7 cellular contexts compared by ENCODE assay signal in genomic region chr16:528111-529011, GRCh38. TPM values are rescaled to one million over a fixed set of nuclear protein-coding genes. Genes with fewer than 3 reads are reported as not detected.
DNase-seq lines count a peak whose midpoint lies in the region; ATAC-seq, FAIRE-seq and TF ChIP-seq lines count a peak whose summit lies in the region.

No MANE protein-coding gene starts in this region.

- CTCF ChIA-PET in GM12878 (lab: Yijun Ruan, JAX) (no interaction called here), GM10248 (lab: Yijun Ruan, JAX) (interaction anchor here (1.0 kb wide), 1 partner anchor 57 kb away, joined by 4 read pairs; no protein-coding TSS in a partner anchor)

- H3K27ac ChIP-seq in SJCRH30 (peak overlapping the region; percentile 76), GM12878 (ENCODE audit: control insufficient read depth, insufficient read depth) (peak overlapping the region; percentile 91), left lung (peak overlapping the region; percentile 59 to 83)

- DNase-seq in SJCRH30 = peak; percentile 43 to 53
- DNase-seq in GM12878 (ENCODE audit: low read depth, low spot score) = no peak
- DNase-seq in left lung = peak in 1 of 2 donors; percentile 58
- DNase-seq in stimulated activated naive B cell treated with anti-CD40 and anti-IgM and Interleukin-4, amounts not matched to agents 10 μg/mL and 1 μg/mL and 100 μg/mL, for 72 hours = no peak
- no peak for DNase-seq in GM10248 (ENCODE audit: extremely low spot score)

- H3K4me1 ChIP-seq in SJCRH30 (peaks cover 16% of the 10 kb centered on the region), GM12878 (ENCODE audit: control insufficient read depth, insufficient read depth, low read length) (peaks cover 29% of the 10 kb centered on the region), left lung (peaks cover 21 to 47% of the 10 kb centered on the region in 2 donors)

- H4K20me1 ChIP-seq in GM12878 (ENCODE audit: control insufficient read depth, insufficient read depth) = no peaks in the 10 kb centered on the region; the same call in 1 of the 2 replicates

- H3K9ac ChIP-seq in GM12878 (ENCODE audit: control insufficient read depth, insufficient read depth, low read length) = peak overlapping the region; percentile 86

- intact Hi-C loops in GM12878 (cut with micrococcal nuclease; ENCODE audit: unreplicated experiment) = loop anchor here (5.0 kb wide), 2 partner anchors 39 to 109 kb away; partner anchors contain the start of genes METTL26, NHLRC4 and PIGQ
- intact Hi-C loops in left lung (cut with DNase I) = no loop called here

- RAD21 ChIA-PET in GM12878 (lab: Charles Lee; ENCODE audit: unreplicated experiment) = interaction anchor here (0.6 to 1.2 kb wide), 2 partner anchors 108 to 146 kb away, joined by 4 read pairs; partner anchors contain the start of gene METTL26

- no peak for TF ChIP-seq RAD21 in GM12878 (IDR thresholded peaks at IDR 0.05; ENCODE audit: insufficient read depth, low read depth, low read length)

- no peak for FAIRE-seq in GM12878 (lab: Jason Lieb, UNC)

- no peak for TF ChIP-seq EP300 in GM12878 (IDR thresholded peaks at IDR 0.05; ENCODE audit: borderline replicate concordance in 1 of 2, control insufficient read depth in 1 of 2, low read depth in 2 of 2, low read length in 2 of 2)

- in situ Hi-C loops in GM12878 (cut with MboI) = no loop called here

- peak overlapping the region; percentile 96 for H3K4me3 ChIP-seq in SJCRH30
- peak overlapping the region; percentile 96 for H3K4me3 ChIP-seq in GM12878
- peak overlapping the region; percentile 61 to 88 for H3K4me3 ChIP-seq in left lung

- H3K36me3 ChIP-seq in SJCRH30 (no peaks in the 10 kb centered on the region), GM12878 (ENCODE audit: control insufficient read depth in 2 of 2, insufficient read depth in 2 of 2, low read length in 1 of 2) (peaks cover 0 to 4% of the 10 kb centered on the region in 2 experiments; a peak in 3 of 4 replicates), left lung (peaks cover 0 to 8% of the 10 kb centered on the region in 2 donors)

- H2AFZ ChIP-seq in GM12878 (ENCODE audit: control insufficient read depth, low read depth, low read length) = peak overlapping the region; percentile 21; the same call in 1 of the 2 replicates

- H3K36me3 Mint-ChIP-seq in stimulated activated naive B cell treated with anti-CD40 and anti-IgM and Interleukin-4, amounts not matched to agents 10 μg/mL and 1 μg/mL and 100 μg/mL, for 72 hours = peaks cover 11 to 13% of the 10 kb centered on the region in 2 donors

- H3K9me3 ChIP-seq in SJCRH30 (replicated peaks) (no peaks in the 10 kb centered on the region), GM12878 (replicated peaks; ENCODE audit: control insufficient read depth, insufficient read depth, low read length) (no peaks in the 10 kb centered on the region), left lung (no peaks in the 10 kb centered on the region)

- TF ChIP-seq POLR2A in GM12878 (IDR thresholded peaks at IDR 0.05; ENCODE audit: low read depth, low read length) = no peak; the same call in 1 of the 2 replicates

- H3K27me3 Mint-ChIP-seq in stimulated activated naive B cell treated with anti-CD40 and anti-IgM and Interleukin-4, amounts not matched to agents 10 μg/mL and 1 μg/mL and 100 μg/mL, for 72 hours = no peaks in the 10 kb centered on the region

- H3K79me2 ChIP-seq in GM12878 (ENCODE audit: control insufficient read depth, insufficient read depth, low read length) = peaks cover 64% of the 10 kb centered on the region

- SMC1A ChIA-PET in GM12878 (lab: Charles Lee; ENCODE audit: uncharacterized antibody, unreplicated experiment) = no interaction called here

- H3K4me3 Mint-ChIP-seq in stimulated activated naive B cell treated with anti-CD40 and anti-IgM and Interleukin-4, amounts not matched to agents 10 μg/mL and 1 μg/mL and 100 μg/mL, for 72 hours = peak overlapping the region; percentile 88 to 89

- ATAC-seq in GM18502 (IDR thresholded peaks at IDR 0.05; ENCODE audit: poor library complexity, unreplicated experiment) (peak; percentile 11), HG02981 (IDR thresholded peaks at IDR 0.05; ENCODE audit: unreplicated experiment) (peak; percentile 9), GM12878 (no peak; the same call in 2 of the 3 replicates), left lung (peak; percentile 15)
- ATAC-seq in stimulated activated naive B cell treated with anti-CD40 and anti-IgM and Interleukin-4, amounts not matched to agents 10 μg/mL and 1 μg/mL and 100 μg/mL, for 72 hours (replicated peaks) = peak; percentile 3 to 4

- TF ChIP-seq CTCF in GM12878 (IDR thresholded peaks at IDR 0.05 in 2 of 3, conservative IDR thresholded peaks at IDR 0.05 in 1 of 3; ENCODE audit: control insufficient read depth in 2 of 3, extremely low read depth in 1 of 3, insufficient read depth in 1 of 3, low read depth in 3 of 3, low read length in 3 of 3) (no peak), left lung (IDR thresholded peaks at IDR 0.05) (no peak), GM10248 (IDR thresholded peaks at IDR 0.05; ENCODE audit: control extremely low read depth, extremely low read depth, low read depth, missing control alignments) (no peak)

- POLR2A ChIA-PET in GM12878 (lab: Charles Lee) = interaction anchor here (1.2 to 1.3 kb wide), 2 partner anchors 9 to 60 kb away, joined by 3 read pairs; no protein-coding TSS in a partner anchor
- POLR2A ChIA-PET in GM10248 (lab: Yijun Ruan, JAX) = no interaction called here

- H3K27ac Mint-ChIP-seq in stimulated activated naive B cell treated with anti-CD40 and anti-IgM and Interleukin-4, amounts not matched to agents 10 μg/mL and 1 μg/mL and 100 μg/mL, for 72 hours = peak overlapping the region; percentile 93

- H3K9me3 Mint-ChIP-seq in stimulated activated naive B cell treated with anti-CD40 and anti-IgM and Interleukin-4, amounts not matched to agents 10 μg/mL and 1 μg/mL and 100 μg/mL, for 72 hours = no peaks in the 10 kb centered on the region

- peaks cover 32 to 58% of the 10 kb centered on the region in 2 donors for H3K4me1 Mint-ChIP-seq in stimulated activated naive B cell treated with anti-CD40 and anti-IgM and Interleukin-4, amounts not matched to agents 10 μg/mL and 1 μg/mL and 100 μg/mL, for 72 hours

- BruUV-seq in GM12878 (replicated peaks; lab: Mats Ljungman, UMichigan) = no TSS peak

- WGBS in GM12878 (ENCODE audit: insufficient coverage, insufficient replicate concordance, low lambda C conversion rate, missing lambda C conversion rate) = 1% methylated on average over 51 of the region's 55 CpGs

- H3K27me3 ChIP-seq in SJCRH30 (no peaks in the 10 kb centered on the region), GM12878 (replicated peaks in 1 of 2; ENCODE audit: control insufficient read depth in 2 of 2, insufficient read depth in 2 of 2, low read length in 1 of 2) (no peaks in the 10 kb centered on the region), left lung (no peaks in the 10 kb centered on the region)

- peak overlapping the region; percentile 93 for H3K4me2 ChIP-seq in GM12878 (ENCODE audit: control insufficient read depth, insufficient read depth)

RNA-seq across cellular contexts. Expression of gene CAPN15, which starts 0.8 kb away (rescaled TPM):
- total RNA-seq in SJCRH30 (2014; rRNA removed; shearing (Covaris generic)) = 48.8 and 54.0 TPM in 2 replicates
- 70.5 and 96.8 TPM in 2 replicates for total RNA-seq in GM12878 (2013; cell fraction: nucleolus; rRNA removed)
- total RNA-seq in GM12878 (2014; rRNA removed) (30.3 and 35.8 TPM in 2 replicates), GM12878 (2014; rRNA removed; fragmentation: Illumina TruSeq; extraction: Trizol) (6.9 and 8.0 TPM in 2 replicates), GM12878 (2021) (66.7 and 78.5 TPM in 2 replicates), left lung (10 to 100 TPM; 33.8 to 57.2 TPM)
- polyA plus RNA-seq in GM12878 (2011; ENCODE audit: low read depth) = 4.9 TPM
- polyA plus RNA-seq in GM12878 (2011; rRNA removed) (4.4 and 12.8 TPM in 2 replicates), GM12878 (2014; fragmentation: Illumina TruSeq; extraction: Trizol) (0.62 and 3.8 TPM in 2 replicates), GM12878 (2014; fragmentation: Nextera tagmentation; extraction: Ambion mirVana) (1 to 10 TPM in 1 of 2 experiments, under 1 TPM in 1; 0.40 to 1.1 TPM), GM12878 (2014; rRNA removed) (40.2 and 48.8 TPM in 2 replicates), GM12878 (2016; fragmentation: Nextera tagmentation; extraction: Ambion mirVana) (1 to 10 TPM; 7.7 to 8.6 TPM)
- 15.5 and 29.7 TPM in 2 replicates for polyA plus RNA-seq in GM12878 (2011; cell fraction: cytosol; rRNA removed)
- 103 and 157 TPM in 2 replicates for polyA plus RNA-seq in GM12878 (2011; cell fraction: nucleus; rRNA removed)
- polyA plus RNA-seq in GM12878 (2012) = 25.2 and 27.2 TPM in 2 replicates
- 10.8 and 27.2 TPM in 2 replicates for polyA minus RNA-seq in GM12878 (2011; rRNA and poly(A)+ RNA removed)
- 25.5 and 28.9 TPM in 2 replicates for polyA minus RNA-seq in GM12878 (2011; cell fraction: cytosol; rRNA and poly(A)+ RNA removed)
- polyA minus RNA-seq in GM12878 (2011; cell fraction: nucleus; rRNA and poly(A)+ RNA removed) = 14.6 and 33.4 TPM in 2 replicates

RNA-seq across cellular contexts. Expression of gene PRR35, which starts 31.8 kb away (rescaled TPM):
- total RNA-seq in SJCRH30 (2014; rRNA removed; shearing (Covaris generic)) = not detected in 2 replicates
- not detected in 2 replicates for total RNA-seq in GM12878 (2013; cell fraction: nucleolus; rRNA removed)
- total RNA-seq in GM12878 (2014; rRNA removed) = not detected in 2 replicates
- total RNA-seq in GM12878 (2014; rRNA removed; fragmentation: Illumina TruSeq; extraction: Trizol) = not detected in 2 replicates
- total RNA-seq in GM12878 (2021) = not detected in 2 replicates
- polyA plus RNA-seq in GM12878 (2011; ENCODE audit: low read depth) = not detected
- polyA plus RNA-seq in GM12878 (2011; rRNA removed) = not detected in 2 replicates
- not detected in 2 replicates for polyA plus RNA-seq in GM12878 (2011; cell fraction: cytosol; rRNA removed)
- not detected in 2 replicates for polyA plus RNA-seq in GM12878 (2011; cell fraction: nucleus; rRNA removed)
- polyA plus RNA-seq in GM12878 (2012) = not detected in 2 replicates
- polyA plus RNA-seq in GM12878 (2014; fragmentation: Illumina TruSeq; extraction: Trizol) = not detected in 2 replicates
- not detected for polyA plus RNA-seq in GM12878 (2014; fragmentation: Nextera tagmentation; extraction: Ambion mirVana)
- polyA plus RNA-seq in GM12878 (2014; rRNA removed) = not detected in 2 replicates
- polyA plus RNA-seq in GM12878 (2016; fragmentation: Nextera tagmentation; extraction: Ambion mirVana) = not detected
- not detected in 2 replicates for polyA minus RNA-seq in GM12878 (2011; rRNA and poly(A)+ RNA removed)
- not detected in 2 replicates for polyA minus RNA-seq in GM12878 (2011; cell fraction: cytosol; rRNA and poly(A)+ RNA removed)
- not detected in 2 replicates for polyA minus RNA-seq in GM12878 (2011; cell fraction: nucleus; rRNA and poly(A)+ RNA removed)
- not detected for total RNA-seq in left lung

RNA-seq across cellular contexts. Expression of gene NHLRC4, which starts 38.4 kb away (rescaled TPM):
- 0.08 TPM in 1 of 2 replicates, not detected in the other for total RNA-seq in SJCRH30 (2014; rRNA removed; shearing (Covaris generic))
- 8.6 and 10.5 TPM in 2 replicates for total RNA-seq in GM12878 (2013; cell fraction: nucleolus; rRNA removed)
- total RNA-seq in GM12878 (2014; rRNA removed) (1.1 and 1.5 TPM in 2 replicates), GM12878 (2014; rRNA removed; fragmentation: Illumina TruSeq; extraction: Trizol) (0.13 and 0.18 TPM in 2 replicates), GM12878 (2021) (0.67 and 0.72 TPM in 2 replicates), left lung (1 to 10 TPM in 1 of 2 donors, under 1 TPM in 1; 0.99 to 2.0 TPM)
- 0.54 TPM for polyA plus RNA-seq in GM12878 (2011; ENCODE audit: low read depth)
- polyA plus RNA-seq in GM12878 (2011; rRNA removed) (0.35 and 0.57 TPM in 2 replicates), GM12878 (2014; fragmentation: Illumina TruSeq; extraction: Trizol) (0.07 TPM in 1 of 2 replicates, not detected in the other), GM12878 (2014; fragmentation: Nextera tagmentation; extraction: Ambion mirVana) (not detected), GM12878 (2014; rRNA removed) (0.97 and 1.1 TPM in 2 replicates), GM12878 (2016; fragmentation: Nextera tagmentation; extraction: Ambion mirVana) (under 1 TPM in 1 of 2 experiments, not detected in 1; 0.52 TPM)
- 0.79 and 0.85 TPM in 2 replicates for polyA plus RNA-seq in GM12878 (2011; cell fraction: cytosol; rRNA removed)
- polyA plus RNA-seq in GM12878 (2011; cell fraction: nucleus; rRNA removed) = 4.8 and 5.7 TPM in 2 replicates
- polyA plus RNA-seq in GM12878 (2012) = 1.6 TPM in 2 replicates
- 0.29 and 0.52 TPM in 2 replicates for polyA minus RNA-seq in GM12878 (2011; rRNA and poly(A)+ RNA removed)
- 0.53 TPM in 1 of 2 replicates, not detected in the other for polyA minus RNA-seq in GM12878 (2011; cell fraction: cytosol; rRNA and poly(A)+ RNA removed)
- 2.0 and 3.3 TPM in 2 replicates for polyA minus RNA-seq in GM12878 (2011; cell fraction: nucleus; rRNA and poly(A)+ RNA removed)

RNA-seq across cellular contexts. Expression of gene PIGQ, which starts 41.4 kb away (rescaled TPM):
- total RNA-seq in SJCRH30 (2014; rRNA removed; shearing (Covaris generic)) = 20.9 and 24.4 TPM in 2 replicates
- total RNA-seq in GM12878 (2013; cell fraction: nucleolus; rRNA removed) = 39.2 and 47.0 TPM in 2 replicates
- total RNA-seq in GM12878 (2014; rRNA removed) (15.5 and 17.5 TPM in 2 replicates), GM12878 (2014; rRNA removed; fragmentation: Illumina TruSeq; extraction: Trizol) (4.5 and 5.5 TPM in 2 replicates), GM12878 (2021) (24.0 and 31.3 TPM in 2 replicates), left lung (10 to 100 TPM; 51.0 to 68.5 TPM)
- 3.2 TPM for polyA plus RNA-seq in GM12878 (2011; ENCODE audit: low read depth)
- polyA plus RNA-seq in GM12878 (2011; rRNA removed) (2.0 and 5.7 TPM in 2 replicates), GM12878 (2014; fragmentation: Illumina TruSeq; extraction: Trizol) (1.9 and 4.4 TPM in 2 replicates), GM12878 (2014; fragmentation: Nextera tagmentation; extraction: Ambion mirVana) (1 to 10 TPM in 1 of 2 experiments, not detected in 1; 1.8 TPM), GM12878 (2014; rRNA removed) (26.6 and 28.5 TPM in 2 replicates), GM12878 (2016; fragmentation: Nextera tagmentation; extraction: Ambion mirVana) (10 to 100 TPM; 25.6 to 30.7 TPM)
- polyA plus RNA-seq in GM12878 (2011; cell fraction: cytosol; rRNA removed) = 7.9 and 14.6 TPM in 2 replicates
- 62.1 and 85.8 TPM in 2 replicates for polyA plus RNA-seq in GM12878 (2011; cell fraction: nucleus; rRNA removed)
- 12.2 and 13.2 TPM in 2 replicates for polyA plus RNA-seq in GM12878 (2012)
- 7.8 and 15.8 TPM in 2 replicates for polyA minus RNA-seq in GM12878 (2011; rRNA and poly(A)+ RNA removed)
- polyA minus RNA-seq in GM12878 (2011; cell fraction: cytosol; rRNA and poly(A)+ RNA removed) = 6.1 and 7.1 TPM in 2 replicates
- 16.1 and 27.3 TPM in 2 replicates for polyA minus RNA-seq in GM12878 (2011; cell fraction: nucleus; rRNA and poly(A)+ RNA removed)

Comparison
In these comparisons a context has a peak if more than half of its experiments do, and no peak if none do; other contexts are left out.
1. DNase-seq: peak in SJCRH30 (2 of 2); none in GM12878 (single experiment), stimulated activated naive B cell treated with anti-CD40 and anti-IgM and Interleukin-4, amounts not matched to agents 10 μg/mL and 1 μg/mL and 100 μg/mL, for 72 hours (single experiment) and GM10248 (single experiment).
2. Peak in every context shown above with its lines, with median percentiles within 50 percentile points of each other: H3K27ac ChIP-seq and H3K4me3 ChIP-seq.